Comparison of ENCODE assay signal across 8 cellular contexts in genomic region chr9:32571969-32572899, GRCh38. TPM values are rescaled to one million over a fixed set of nuclear protein-coding genes. Genes with fewer than 3 reads are reported as not detected.
DNase-seq lines count a peak whose midpoint lies in the region; ATAC-seq and TF ChIP-seq lines count a peak whose summit lies in the region.

No MANE protein-coding gene starts in this region.

- in situ Hi-C loops in astrocyte of the spinal cord (cut with HindIII; ENCODE audit: low sequenced_read_pairs) = no loop called here

- H3K9me3 ChIP-seq in iPS-15b (ENCODE audit: control insufficient read depth, insufficient read depth, low read length) (no peaks in the 10 kb centered on the region), skeletal muscle tissue (ENCODE audit: control insufficient read depth in 3 of 3, low read length in 3 of 3) (no peaks in the 10 kb centered on the region)

- peak overlapping the region; percentile 87 for H3K27ac ChIP-seq in skeletal muscle tissue (ENCODE audit: low read depth, low read length)

- ATAC-seq in HG02623 (IDR thresholded peaks at IDR 0.05; ENCODE audit: unreplicated experiment) = peak; percentile 88

- TF ChIP-seq CTCF in NB4 (IDR thresholded peaks at IDR 0.05; ENCODE audit: low read depth, low read length) (peak; percentile 98), astrocyte of the spinal cord (IDR thresholded peaks at IDR 0.05; ENCODE audit: low read depth, low read length) (peak; percentile 73)

- H3K36me3 ChIP-seq in iPS-15b (ENCODE audit: control insufficient read depth, insufficient read depth, low read length) (peaks cover 5% of the 10 kb centered on the region), skeletal muscle tissue (ENCODE audit: control insufficient read depth in 3 of 3, insufficient read depth in 3 of 3, low read length in 3 of 3) (peaks cover 2 to 16% (median 3%) of the 10 kb centered on the region in 3 donors)

- H3K4me1 ChIP-seq in iPS-15b (ENCODE audit: control insufficient read depth, insufficient read depth, low read length) (peaks cover 4% of the 10 kb centered on the region), skeletal muscle tissue (ENCODE audit: control insufficient read depth in 3 of 3, insufficient read depth in 3 of 3, low read length in 3 of 3) (peaks cover 12 to 24% (median 19%) of the 10 kb centered on the region in 3 donors)

- H3K27me3 ChIP-seq in iPS-15b (ENCODE audit: control insufficient read depth, insufficient read depth, low read length) (no peaks in the 10 kb centered on the region), skeletal muscle tissue (ENCODE audit: control insufficient read depth in 3 of 3, insufficient read depth in 3 of 3, low read length in 3 of 3) (no peaks in the 10 kb centered on the region)

- H3K4me3 ChIP-seq in NB4 (ENCODE audit: low read depth, low read length) (peak overlapping the region; percentile 85), astrocyte of the spinal cord (ENCODE audit: low read depth, low read length) (peak overlapping the region; percentile 100), iPS-15b (ENCODE audit: low read depth, low read length) (peak overlapping the region; percentile 85), skeletal muscle tissue (ENCODE audit: low read length in 3 of 3) (peak overlapping the region; percentile 86 to 98 (median 97))

- H3K9ac ChIP-seq in iPS-15b (ENCODE audit: low read depth, low read length) = peak overlapping the region; percentile 87
- peak overlapping the region; percentile 94 to 97 (median 95) for H3K9ac ChIP-seq in skeletal muscle tissue (ENCODE audit: low read depth in 1 of 3, low read length in 3 of 3)

- DNase-seq in NCI-H1417 (lab: John Stamatoyannopoulos, UW) (peak; percentile 28 to 73 (median 46)), NCI-H1417 treated with DMSO at 0.1 percent for 48 hours (lab: John Stamatoyannopoulos, UW) (no peak), NB4 (ENCODE audit: low read depth) (peak; percentile 95), T-helper 9 cell (peak; percentile 56), astrocyte of the spinal cord (ENCODE audit: low read depth, low spot score) (peak; percentile 78)

- TF ChIP-seq POLR2A in NB4 (IDR thresholded peaks at IDR 0.05; ENCODE audit: extremely low read depth, insufficient read length) = no peak

RNA-seq across cellular contexts. Expression of gene NDUFB6, which starts 0.7 kb away (rescaled TPM):
- total RNA-seq in skeletal muscle tissue = 37.6 TPM

RNA-seq across cellular contexts. Expression of gene TOPORS, which starts 19.8 kb away (rescaled TPM):
- 15.1 TPM for total RNA-seq in skeletal muscle tissue

RNA-seq across cellular contexts. Expression of gene SMIM27, which starts 20.1 kb away (rescaled TPM):
- 3.1 TPM for total RNA-seq in skeletal muscle tissue

RNA-seq across cellular contexts. Expression of gene RIGI, which starts 46.2 kb away (rescaled TPM):
- 9.4 TPM for total RNA-seq in skeletal muscle tissue
